ENCODE assay signal across 2 cellular contexts in the genomic region with DNA sequence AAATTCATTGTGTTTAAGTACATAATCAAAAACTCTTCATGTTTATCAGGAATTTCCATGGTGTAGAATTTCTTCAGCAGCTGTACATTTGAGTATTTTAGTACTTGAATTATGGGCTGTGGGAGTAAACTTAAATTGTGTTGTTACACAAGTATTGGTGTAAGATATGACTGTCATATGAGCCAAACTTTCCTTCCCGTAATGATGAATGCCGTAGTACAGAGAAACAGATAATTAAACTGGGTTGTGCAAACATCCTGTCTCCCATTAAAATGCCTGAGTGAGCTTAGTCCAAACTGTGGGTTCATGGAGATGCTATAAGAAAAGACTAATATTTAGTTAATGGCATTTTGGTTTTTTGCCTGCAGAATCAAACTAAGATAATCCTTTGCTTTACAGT.
TF ChIP-seq lines count a peak whose summit lies in the region.

No MANE protein-coding gene starts in this region.

TF ChIP-seq in liver, 16 proteins besides CTCF, POLR2A, EP300 and RAD21 (continued from another document):
- TF ChIP-seq, protein P1, sequence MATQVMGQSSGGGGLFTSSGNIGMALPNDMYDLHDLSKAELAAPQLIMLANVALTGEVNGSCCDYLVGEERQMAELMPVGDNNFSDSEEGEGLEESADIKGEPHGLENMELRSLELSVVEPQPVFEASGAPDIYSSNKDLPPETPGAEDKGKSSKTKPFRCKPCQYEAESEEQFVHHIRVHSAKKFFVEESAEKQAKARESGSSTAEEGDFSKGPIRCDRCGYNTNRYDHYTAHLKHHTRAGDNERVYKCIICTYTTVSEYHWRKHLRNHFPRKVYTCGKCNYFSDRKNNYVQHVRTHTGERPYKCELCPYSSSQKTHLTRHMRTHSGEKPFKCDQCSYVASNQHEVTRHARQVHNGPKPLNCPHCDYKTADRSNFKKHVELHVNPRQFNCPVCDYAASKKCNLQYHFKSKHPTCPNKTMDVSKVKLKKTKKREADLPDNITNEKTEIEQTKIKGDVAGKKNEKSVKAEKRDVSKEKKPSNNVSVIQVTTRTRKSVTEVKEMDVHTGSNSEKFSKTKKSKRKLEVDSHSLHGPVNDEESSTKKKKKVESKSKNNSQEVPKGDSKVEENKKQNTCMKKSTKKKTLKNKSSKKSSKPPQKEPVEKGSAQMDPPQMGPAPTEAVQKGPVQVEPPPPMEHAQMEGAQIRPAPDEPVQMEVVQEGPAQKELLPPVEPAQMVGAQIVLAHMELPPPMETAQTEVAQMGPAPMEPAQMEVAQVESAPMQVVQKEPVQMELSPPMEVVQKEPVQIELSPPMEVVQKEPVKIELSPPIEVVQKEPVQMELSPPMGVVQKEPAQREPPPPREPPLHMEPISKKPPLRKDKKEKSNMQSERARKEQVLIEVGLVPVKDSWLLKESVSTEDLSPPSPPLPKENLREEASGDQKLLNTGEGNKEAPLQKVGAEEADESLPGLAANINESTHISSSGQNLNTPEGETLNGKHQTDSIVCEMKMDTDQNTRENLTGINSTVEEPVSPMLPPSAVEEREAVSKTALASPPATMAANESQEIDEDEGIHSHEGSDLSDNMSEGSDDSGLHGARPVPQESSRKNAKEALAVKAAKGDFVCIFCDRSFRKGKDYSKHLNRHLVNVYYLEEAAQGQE (IDR thresholded peaks at IDR 0.05), result no peak
- TF ChIP-seq YY1 (IDR thresholded peaks at IDR 0.05) (peak; percentile 26), JUND (IDR thresholded peaks at IDR 0.05) (peak in 1 of 2 donors; percentile 25), RXRA (IDR thresholded peaks at IDR 0.05) (peak in 1 of 2 donors; percentile 9)
- TF ChIP-seq, protein P2, sequence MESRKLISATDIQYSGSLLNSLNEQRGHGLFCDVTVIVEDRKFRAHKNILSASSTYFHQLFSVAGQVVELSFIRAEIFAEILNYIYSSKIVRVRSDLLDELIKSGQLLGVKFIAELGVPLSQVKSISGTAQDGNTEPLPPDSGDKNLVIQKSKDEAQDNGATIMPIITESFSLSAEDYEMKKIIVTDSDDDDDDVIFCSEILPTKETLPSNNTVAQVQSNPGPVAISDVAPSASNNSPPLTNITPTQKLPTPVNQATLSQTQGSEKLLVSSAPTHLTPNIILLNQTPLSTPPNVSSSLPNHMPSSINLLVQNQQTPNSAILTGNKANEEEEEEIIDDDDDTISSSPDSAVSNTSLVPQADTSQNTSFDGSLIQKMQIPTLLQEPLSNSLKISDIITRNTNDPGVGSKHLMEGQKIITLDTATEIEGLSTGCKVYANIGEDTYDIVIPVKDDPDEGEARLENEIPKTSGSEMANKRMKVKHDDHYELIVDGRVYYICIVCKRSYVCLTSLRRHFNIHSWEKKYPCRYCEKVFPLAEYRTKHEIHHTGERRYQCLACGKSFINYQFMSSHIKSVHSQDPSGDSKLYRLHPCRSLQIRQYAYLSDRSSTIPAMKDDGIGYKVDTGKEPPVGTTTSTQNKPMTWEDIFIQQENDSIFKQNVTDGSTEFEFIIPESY (IDR thresholded peaks at IDR 0.05), result no peak

TF ChIP-seq in HepG2, 621 proteins besides CTCF, POLR2A, EP300 and RAD21 (continued from another document):
- TF ChIP-seq, protein P3, sequence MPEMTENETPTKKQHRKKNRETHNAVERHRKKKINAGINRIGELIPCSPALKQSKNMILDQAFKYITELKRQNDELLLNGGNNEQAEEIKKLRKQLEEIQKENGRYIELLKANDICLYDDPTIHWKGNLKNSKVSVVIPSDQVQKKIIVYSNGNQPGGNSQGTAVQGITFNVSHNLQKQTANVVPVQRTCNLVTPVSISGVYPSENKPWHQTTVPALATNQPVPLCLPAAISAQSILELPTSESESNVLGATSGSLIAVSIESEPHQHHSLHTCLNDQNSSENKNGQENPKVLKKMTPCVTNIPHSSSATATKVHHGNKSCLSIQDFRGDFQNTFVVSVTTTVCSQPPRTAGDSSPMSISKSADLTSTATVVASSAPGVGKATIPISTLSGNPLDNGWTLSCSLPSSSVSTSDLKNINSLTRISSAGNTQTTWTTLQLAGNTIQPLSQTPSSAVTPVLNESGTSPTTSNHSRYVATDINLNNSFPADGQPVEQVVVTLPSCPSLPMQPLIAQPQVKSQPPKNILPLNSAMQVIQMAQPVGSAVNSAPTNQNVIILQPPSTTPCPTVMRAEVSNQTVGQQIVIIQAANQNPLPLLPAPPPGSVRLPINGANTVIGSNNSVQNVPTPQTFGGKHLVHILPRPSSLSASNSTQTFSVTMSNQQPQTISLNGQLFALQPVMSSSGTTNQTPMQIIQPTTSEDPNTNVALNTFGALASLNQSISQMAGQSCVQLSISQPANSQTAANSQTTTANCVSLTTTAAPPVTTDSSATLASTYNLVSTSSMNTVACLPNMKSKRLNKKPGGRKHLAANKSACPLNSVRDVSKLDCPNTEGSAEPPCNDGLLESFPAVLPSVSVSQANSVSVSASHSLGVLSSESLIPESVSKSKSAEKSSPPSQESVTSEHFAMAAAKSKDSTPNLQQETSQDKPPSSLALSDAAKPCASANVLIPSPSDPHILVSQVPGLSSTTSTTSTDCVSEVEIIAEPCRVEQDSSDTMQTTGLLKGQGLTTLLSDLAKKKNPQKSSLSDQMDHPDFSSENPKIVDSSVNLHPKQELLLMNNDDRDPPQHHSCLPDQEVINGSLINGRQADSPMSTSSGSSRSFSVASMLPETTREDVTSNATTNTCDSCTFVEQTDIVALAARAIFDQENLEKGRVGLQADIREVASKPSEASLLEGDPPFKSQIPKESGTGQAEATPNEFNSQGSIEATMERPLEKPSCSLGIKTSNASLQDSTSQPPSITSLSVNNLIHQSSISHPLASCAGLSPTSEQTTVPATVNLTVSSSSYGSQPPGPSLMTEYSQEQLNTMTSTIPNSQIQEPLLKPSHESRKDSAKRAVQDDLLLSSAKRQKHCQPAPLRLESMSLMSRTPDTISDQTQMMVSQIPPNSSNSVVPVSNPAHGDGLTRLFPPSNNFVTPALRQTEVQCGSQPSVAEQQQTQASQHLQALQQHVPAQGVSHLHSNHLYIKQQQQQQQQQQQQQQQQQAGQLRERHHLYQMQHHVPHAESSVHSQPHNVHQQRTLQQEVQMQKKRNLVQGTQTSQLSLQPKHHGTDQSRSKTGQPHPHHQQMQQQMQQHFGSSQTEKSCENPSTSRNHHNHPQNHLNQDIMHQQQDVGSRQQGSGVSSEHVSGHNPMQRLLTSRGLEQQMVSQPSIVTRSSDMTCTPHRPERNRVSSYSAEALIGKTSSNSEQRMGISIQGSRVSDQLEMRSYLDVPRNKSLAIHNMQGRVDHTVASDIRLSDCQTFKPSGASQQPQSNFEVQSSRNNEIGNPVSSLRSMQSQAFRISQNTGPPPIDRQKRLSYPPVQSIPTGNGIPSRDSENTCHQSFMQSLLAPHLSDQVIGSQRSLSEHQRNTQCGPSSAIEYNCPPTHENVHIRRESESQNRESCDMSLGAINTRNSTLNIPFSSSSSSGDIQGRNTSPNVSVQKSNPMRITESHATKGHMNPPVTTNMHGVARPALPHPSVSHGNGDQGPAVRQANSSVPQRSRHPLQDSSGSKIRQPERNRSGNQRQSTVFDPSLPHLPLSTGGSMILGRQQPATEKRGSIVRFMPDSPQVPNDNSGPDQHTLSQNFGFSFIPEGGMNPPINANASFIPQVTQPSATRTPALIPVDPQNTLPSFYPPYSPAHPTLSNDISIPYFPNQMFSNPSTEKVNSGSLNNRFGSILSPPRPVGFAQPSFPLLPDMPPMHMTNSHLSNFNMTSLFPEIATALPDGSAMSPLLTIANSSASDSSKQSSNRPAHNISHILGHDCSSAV (CRISPR knock-in tag; IDR thresholded peaks at IDR 0.05; ENCODE audit: borderline replicate concordance), result no peak
- no peak for TF ChIP-seq ZNF256 (CRISPR knock-in tag; conservative IDR thresholded peaks at IDR 0.05)
- no peak for TF ChIP-seq PAF1 (CRISPR knock-in tag; IDR thresholded peaks at IDR 0.05)
- no peak for TF ChIP-seq ATF7 (IDR thresholded peaks at IDR 0.05)
- TF ChIP-seq ATF7 (CRISPR knock-in tag; IDR thresholded peaks at IDR 0.05), result no peak
- TF ChIP-seq, protein P4, sequence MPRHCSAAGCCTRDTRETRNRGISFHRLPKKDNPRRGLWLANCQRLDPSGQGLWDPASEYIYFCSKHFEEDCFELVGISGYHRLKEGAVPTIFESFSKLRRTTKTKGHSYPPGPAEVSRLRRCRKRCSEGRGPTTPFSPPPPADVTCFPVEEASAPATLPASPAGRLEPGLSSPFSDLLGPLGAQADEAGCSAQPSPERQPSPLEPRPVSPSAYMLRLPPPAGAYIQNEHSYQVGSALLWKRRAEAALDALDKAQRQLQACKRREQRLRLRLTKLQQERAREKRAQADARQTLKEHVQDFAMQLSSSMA (CRISPR knock-in tag; IDR thresholded peaks at IDR 0.05), result no peak
- TF ChIP-seq, protein P5, sequence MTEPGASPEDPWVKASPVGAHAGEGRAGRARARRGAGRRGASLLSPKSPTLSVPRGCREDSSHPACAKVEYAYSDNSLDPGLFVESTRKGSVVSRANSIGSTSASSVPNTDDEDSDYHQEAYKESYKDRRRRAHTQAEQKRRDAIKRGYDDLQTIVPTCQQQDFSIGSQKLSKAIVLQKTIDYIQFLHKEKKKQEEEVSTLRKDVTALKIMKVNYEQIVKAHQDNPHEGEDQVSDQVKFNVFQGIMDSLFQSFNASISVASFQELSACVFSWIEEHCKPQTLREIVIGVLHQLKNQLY (CRISPR knock-in tag; IDR thresholded peaks at IDR 0.05), result no peak
